1 cellular context compared by ENCODE assay signal in the genomic region with DNA sequence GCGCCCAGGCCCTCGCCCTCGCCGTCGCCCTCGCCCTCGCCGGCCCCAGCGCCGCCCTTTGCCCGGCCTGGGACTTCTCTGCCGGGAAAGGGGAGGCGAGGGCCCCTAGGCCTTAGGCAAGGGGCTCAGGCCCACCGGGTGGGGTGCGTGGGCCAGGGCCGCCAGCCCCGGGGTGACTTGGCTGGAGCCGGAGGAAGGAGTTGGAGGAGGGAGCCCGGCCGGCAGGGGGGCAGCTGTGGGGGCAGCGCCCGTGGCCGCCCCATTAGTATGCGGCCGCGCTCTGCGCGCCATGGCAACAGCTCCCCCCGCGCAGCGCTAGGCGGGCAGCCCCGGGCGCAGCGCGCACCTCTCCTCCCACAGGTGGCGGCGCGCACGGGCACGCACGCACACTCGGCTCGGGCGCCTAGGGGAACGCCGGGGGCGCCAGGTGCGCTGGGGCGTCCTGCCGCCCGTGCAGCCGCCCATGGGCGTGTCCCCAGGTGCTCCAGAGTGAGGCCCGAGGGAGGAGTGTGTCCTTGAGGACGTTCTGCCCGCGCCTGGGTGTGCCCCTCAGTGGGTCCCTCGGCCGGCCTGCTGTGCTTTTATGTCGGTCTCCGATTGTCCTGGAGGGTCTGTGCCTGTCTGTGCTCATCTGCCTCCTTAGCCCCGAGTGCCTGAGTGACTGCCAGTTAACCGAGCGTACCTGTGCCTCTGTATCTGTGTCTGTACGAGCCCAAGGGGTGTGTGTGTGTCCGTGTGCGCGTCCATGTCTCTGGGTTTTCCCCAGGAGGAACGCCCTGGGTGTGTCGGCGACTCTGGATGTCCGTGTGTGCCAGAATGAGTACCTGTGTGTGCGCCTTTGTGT.
A peak's percentile ranks its signal among the peaks of the same experiment; 100 is the strongest.
TF ChIP-seq lines count a peak whose summit lies in the region.

No MANE protein-coding gene starts in this region.

TF ChIP-seq in HepG2, 621 proteins besides CTCF, POLR2A, EP300 and RAD21 (continued from another document and continues in another):
- TF ChIP-seq ZNF446 (CRISPR knock-in tag; IDR thresholded peaks at IDR 0.05), result no peak
- TF ChIP-seq TEAD2 (CRISPR knock-in tag; IDR thresholded peaks at IDR 0.05), result no peak
- TF ChIP-seq, protein P1, sequence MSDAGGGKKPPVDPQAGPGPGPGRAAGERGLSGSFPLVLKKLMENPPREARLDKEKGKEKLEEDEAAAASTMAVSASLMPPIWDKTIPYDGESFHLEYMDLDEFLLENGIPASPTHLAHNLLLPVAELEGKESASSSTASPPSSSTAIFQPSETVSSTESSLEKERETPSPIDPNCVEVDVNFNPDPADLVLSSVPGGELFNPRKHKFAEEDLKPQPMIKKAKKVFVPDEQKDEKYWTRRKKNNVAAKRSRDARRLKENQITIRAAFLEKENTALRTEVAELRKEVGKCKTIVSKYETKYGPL (CRISPR knock-in tag; IDR thresholded peaks at IDR 0.05), result no peak
- TF ChIP-seq MTF1 (CRISPR knock-in tag; IDR thresholded peaks at IDR 0.05), result no peak
- no peak for TF ChIP-seq ZNF556 (CRISPR knock-in tag; IDR thresholded peaks at IDR 0.05; ENCODE audit: borderline replicate concordance)
- peak; percentile 58 for TF ChIP-seq XRCC5 (optimal IDR thresholded peaks at IDR 0.05; ENCODE audit: low read length)
- TF ChIP-seq, protein P2, sequence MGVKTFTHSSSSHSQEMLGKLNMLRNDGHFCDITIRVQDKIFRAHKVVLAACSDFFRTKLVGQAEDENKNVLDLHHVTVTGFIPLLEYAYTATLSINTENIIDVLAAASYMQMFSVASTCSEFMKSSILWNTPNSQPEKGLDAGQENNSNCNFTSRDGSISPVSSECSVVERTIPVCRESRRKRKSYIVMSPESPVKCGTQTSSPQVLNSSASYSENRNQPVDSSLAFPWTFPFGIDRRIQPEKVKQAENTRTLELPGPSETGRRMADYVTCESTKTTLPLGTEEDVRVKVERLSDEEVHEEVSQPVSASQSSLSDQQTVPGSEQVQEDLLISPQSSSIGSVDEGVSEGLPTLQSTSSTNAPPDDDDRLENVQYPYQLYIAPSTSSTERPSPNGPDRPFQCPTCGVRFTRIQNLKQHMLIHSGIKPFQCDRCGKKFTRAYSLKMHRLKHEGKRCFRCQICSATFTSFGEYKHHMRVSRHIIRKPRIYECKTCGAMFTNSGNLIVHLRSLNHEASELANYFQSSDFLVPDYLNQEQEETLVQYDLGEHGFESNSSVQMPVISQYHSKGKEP (CRISPR knock-in tag; IDR thresholded peaks at IDR 0.05), result no peak
- TF ChIP-seq ZNF615 (CRISPR knock-in tag; IDR thresholded peaks at IDR 0.05; ENCODE audit: borderline replicate concordance), result no peak
- TF ChIP-seq PHF5A (CRISPR knock-in tag; IDR thresholded peaks at IDR 0.05; ENCODE audit: low read depth, unreplicated experiment), result no peak
- TF ChIP-seq, protein P3, sequence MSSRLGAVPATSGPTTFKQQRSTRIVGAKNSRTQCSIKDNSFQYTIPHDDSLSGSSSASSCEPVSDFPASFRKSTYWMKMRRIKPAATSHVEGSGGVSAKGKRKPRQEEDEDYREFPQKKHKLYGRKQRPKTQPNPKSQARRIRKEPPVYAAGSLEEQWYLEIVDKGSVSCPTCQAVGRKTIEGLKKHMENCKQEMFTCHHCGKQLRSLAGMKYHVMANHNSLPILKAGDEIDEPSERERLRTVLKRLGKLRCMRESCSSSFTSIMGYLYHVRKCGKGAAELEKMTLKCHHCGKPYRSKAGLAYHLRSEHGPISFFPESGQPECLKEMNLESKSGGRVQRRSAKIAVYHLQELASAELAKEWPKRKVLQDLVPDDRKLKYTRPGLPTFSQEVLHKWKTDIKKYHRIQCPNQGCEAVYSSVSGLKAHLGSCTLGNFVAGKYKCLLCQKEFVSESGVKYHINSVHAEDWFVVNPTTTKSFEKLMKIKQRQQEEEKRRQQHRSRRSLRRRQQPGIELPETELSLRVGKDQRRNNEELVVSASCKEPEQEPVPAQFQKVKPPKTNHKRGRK (CRISPR knock-in tag; IDR thresholded peaks at IDR 0.05), result no peak
- no peak for TF ChIP-seq HHEX (CRISPR knock-in tag; IDR thresholded peaks at IDR 0.05)
- TF ChIP-seq ZNF180 (CRISPR knock-in tag; IDR thresholded peaks at IDR 0.05; ENCODE audit: borderline replicate concordance, low read depth), result no peak
- no peak for TF ChIP-seq ZNF788 (CRISPR knock-in tag; IDR thresholded peaks at IDR 0.05; ENCODE audit: borderline replicate concordance)
- no peak for TF ChIP-seq MYNN (CRISPR knock-in tag; IDR thresholded peaks at IDR 0.05; ENCODE audit: low read depth)
- 0 out of 2 replicates have a peak, but pooled peaks have one; percentile 20 for TF ChIP-seq ZNF672 (CRISPR knock-in tag; IDR thresholded peaks at IDR 0.05)
- TF ChIP-seq NR3C1 (CRISPR knock-in tag; IDR thresholded peaks at IDR 0.05), result no peak
- no peak for TF ChIP-seq KLF15 (CRISPR knock-in tag; IDR thresholded peaks at IDR 0.05; ENCODE audit: borderline replicate concordance)
- no peak for TF ChIP-seq TOPORS (CRISPR knock-in tag; IDR thresholded peaks at IDR 0.05)
- TF ChIP-seq, protein P4, sequence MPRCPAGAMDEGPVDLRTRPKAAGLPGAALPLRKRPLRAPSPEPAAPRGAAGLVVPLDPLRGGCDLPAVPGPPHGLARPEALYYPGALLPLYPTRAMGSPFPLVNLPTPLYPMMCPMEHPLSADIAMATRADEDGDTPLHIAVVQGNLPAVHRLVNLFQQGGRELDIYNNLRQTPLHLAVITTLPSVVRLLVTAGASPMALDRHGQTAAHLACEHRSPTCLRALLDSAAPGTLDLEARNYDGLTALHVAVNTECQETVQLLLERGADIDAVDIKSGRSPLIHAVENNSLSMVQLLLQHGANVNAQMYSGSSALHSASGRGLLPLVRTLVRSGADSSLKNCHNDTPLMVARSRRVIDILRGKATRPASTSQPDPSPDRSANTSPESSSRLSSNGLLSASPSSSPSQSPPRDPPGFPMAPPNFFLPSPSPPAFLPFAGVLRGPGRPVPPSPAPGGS (CRISPR knock-in tag; IDR thresholded peaks at IDR 0.05), result 0 out of 2 replicates have a peak, but pooled peaks have one; percentile 33
- peak; percentile 43 for TF ChIP-seq MED1 (CRISPR knock-in tag; IDR thresholded peaks at IDR 0.05)
- no peak for TF ChIP-seq ZIK1 (CRISPR knock-in tag; IDR thresholded peaks at IDR 0.05; ENCODE audit: borderline replicate concordance, low read depth)
- TF ChIP-seq IRX3 (CRISPR knock-in tag; IDR thresholded peaks at IDR 0.05; ENCODE audit: borderline replicate concordance, low read depth), result 0 out of 2 replicates have a peak, but pooled peaks have one; percentile 23
- TF ChIP-seq, protein P5, sequence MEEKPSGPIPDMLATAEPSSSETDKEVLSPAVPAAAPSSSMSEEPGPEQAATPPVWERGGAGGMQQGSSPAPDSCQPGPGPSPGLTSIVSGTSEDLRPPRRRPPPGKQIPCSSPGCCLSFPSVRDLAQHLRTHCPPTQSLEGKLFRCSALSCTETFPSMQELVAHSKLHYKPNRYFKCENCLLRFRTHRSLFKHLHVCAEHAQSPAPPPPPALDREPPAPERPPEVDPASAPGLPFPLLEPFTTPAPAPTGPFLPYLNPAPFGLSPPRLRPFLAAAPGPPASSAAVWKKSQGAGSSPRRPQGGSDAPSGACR (CRISPR knock-in tag; IDR thresholded peaks at IDR 0.05), result no peak
- TF ChIP-seq, protein P6, sequence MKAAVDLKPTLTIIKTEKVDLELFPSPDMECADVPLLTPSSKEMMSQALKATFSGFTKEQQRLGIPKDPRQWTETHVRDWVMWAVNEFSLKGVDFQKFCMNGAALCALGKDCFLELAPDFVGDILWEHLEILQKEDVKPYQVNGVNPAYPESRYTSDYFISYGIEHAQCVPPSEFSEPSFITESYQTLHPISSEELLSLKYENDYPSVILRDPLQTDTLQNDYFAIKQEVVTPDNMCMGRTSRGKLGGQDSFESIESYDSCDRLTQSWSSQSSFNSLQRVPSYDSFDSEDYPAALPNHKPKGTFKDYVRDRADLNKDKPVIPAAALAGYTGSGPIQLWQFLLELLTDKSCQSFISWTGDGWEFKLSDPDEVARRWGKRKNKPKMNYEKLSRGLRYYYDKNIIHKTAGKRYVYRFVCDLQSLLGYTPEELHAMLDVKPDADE (CRISPR knock-in tag; IDR thresholded peaks at IDR 0.05), result no peak
- no peak for TF ChIP-seq SRSF4 (IDR thresholded peaks at IDR 0.05; ENCODE audit: low read depth, low read length, poor library complexity, severe bottlenecking)
- 0 out of 2 replicates have a peak, but pooled peaks have one; percentile 30 for TF ChIP-seq MXD4 (CRISPR knock-in tag; IDR thresholded peaks at IDR 0.05)
- 0 out of 2 replicates have a peak, but pooled peaks have one; percentile 22 for TF ChIP-seq KLF12 (CRISPR knock-in tag; IDR thresholded peaks at IDR 0.05; ENCODE audit: borderline replicate concordance)
- TF ChIP-seq ZNF75D (CRISPR knock-in tag; IDR thresholded peaks at IDR 0.05; ENCODE audit: borderline replicate concordance), result no peak
- TF ChIP-seq, protein P7, sequence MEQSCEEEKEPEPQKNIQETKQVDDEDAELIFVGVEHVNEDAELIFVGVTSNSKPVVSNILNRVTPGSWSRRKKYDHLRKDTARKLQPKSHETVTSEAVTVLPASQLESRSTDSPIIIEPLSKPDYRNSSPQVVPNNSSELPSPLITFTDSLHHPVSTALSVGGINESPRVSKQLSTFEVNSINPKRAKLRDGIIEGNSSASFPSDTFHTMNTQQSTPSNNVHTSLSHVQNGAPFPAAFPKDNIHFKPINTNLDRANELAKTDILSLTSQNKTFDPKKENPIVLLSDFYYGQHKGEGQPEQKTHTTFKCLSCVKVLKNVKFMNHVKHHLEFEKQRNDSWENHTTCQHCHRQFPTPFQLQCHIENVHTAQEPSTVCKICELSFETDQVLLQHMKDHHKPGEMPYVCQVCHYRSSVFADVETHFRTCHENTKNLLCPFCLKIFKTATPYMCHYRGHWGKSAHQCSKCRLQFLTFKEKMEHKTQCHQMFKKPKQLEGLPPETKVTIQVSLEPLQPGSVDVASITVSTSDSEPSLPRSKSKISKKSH (CRISPR knock-in tag; IDR thresholded peaks at IDR 0.05; ENCODE audit: borderline replicate concordance), result no peak
- TF ChIP-seq ZNF317 (CRISPR knock-in tag; IDR thresholded peaks at IDR 0.05), result no peak
- no peak for TF ChIP-seq TCF12 (IDR thresholded peaks at IDR 0.05)
- TF ChIP-seq TCF12 (CRISPR knock-in tag; IDR thresholded peaks at IDR 0.05), result no peak
- TF ChIP-seq, protein P8, sequence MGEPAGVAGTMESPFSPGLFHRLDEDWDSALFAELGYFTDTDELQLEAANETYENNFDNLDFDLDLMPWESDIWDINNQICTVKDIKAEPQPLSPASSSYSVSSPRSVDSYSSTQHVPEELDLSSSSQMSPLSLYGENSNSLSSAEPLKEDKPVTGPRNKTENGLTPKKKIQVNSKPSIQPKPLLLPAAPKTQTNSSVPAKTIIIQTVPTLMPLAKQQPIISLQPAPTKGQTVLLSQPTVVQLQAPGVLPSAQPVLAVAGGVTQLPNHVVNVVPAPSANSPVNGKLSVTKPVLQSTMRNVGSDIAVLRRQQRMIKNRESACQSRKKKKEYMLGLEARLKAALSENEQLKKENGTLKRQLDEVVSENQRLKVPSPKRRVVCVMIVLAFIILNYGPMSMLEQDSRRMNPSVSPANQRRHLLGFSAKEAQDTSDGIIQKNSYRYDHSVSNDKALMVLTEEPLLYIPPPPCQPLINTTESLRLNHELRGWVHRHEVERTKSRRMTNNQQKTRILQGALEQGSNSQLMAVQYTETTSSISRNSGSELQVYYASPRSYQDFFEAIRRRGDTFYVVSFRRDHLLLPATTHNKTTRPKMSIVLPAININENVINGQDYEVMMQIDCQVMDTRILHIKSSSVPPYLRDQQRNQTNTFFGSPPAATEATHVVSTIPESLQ (CRISPR knock-in tag; conservative IDR thresholded peaks at IDR 0.05), result no peak
- TF ChIP-seq ZNF720 (CRISPR knock-in tag; IDR thresholded peaks at IDR 0.05), result no peak
- TF ChIP-seq ARNT (IDR thresholded peaks at IDR 0.05), result no peak
- no peak for TF ChIP-seq ADNP (CRISPR knock-in tag; IDR thresholded peaks at IDR 0.05)
- TF ChIP-seq, protein P9, sequence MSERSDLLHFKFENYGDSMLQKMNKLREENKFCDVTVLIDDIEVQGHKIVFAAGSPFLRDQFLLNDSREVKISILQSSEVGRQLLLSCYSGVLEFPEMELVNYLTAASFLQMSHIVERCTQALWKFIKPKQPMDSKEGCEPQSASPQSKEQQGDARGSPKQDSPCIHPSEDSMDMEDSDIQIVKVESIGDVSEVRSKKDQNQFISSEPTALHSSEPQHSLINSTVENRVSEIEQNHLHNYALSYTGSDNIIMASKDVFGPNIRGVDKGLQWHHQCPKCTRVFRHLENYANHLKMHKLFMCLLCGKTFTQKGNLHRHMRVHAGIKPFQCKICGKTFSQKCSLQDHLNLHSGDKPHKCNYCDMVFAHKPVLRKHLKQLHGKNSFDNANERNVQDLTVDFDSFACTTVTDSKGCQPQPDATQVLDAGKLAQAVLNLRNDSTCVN (CRISPR knock-in tag; IDR thresholded peaks at IDR 0.05; ENCODE audit: borderline replicate concordance), result no peak
- TF ChIP-seq, protein P10, sequence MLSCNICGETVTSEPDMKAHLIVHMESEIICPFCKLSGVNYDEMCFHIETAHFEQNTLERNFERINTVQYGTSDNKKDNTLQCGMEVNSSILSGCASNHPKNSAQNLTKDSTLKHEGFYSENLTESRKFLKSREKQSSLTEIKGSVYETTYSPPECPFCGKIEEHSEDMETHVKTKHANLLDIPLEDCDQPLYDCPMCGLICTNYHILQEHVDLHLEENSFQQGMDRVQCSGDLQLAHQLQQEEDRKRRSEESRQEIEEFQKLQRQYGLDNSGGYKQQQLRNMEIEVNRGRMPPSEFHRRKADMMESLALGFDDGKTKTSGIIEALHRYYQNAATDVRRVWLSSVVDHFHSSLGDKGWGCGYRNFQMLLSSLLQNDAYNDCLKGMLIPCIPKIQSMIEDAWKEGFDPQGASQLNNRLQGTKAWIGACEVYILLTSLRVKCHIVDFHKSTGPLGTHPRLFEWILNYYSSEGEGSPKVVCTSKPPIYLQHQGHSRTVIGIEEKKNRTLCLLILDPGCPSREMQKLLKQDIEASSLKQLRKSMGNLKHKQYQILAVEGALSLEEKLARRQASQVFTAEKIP (CRISPR knock-in tag; IDR thresholded peaks at IDR 0.05; ENCODE audit: borderline replicate concordance), result no peak
- no peak for TF ChIP-seq NCOA5 (CRISPR knock-in tag; IDR thresholded peaks at IDR 0.05)
- TF ChIP-seq, protein P11, sequence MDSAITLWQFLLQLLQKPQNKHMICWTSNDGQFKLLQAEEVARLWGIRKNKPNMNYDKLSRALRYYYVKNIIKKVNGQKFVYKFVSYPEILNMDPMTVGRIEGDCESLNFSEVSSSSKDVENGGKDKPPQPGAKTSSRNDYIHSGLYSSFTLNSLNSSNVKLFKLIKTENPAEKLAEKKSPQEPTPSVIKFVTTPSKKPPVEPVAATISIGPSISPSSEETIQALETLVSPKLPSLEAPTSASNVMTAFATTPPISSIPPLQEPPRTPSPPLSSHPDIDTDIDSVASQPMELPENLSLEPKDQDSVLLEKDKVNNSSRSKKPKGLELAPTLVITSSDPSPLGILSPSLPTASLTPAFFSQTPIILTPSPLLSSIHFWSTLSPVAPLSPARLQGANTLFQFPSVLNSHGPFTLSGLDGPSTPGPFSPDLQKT (CRISPR knock-in tag; IDR thresholded peaks at IDR 0.05; ENCODE audit: borderline replicate concordance), result no peak
- TF ChIP-seq MED8 (CRISPR knock-in tag; IDR thresholded peaks at IDR 0.05; ENCODE audit: insufficient replicate concordance), result no peak
- TF ChIP-seq, protein P12, sequence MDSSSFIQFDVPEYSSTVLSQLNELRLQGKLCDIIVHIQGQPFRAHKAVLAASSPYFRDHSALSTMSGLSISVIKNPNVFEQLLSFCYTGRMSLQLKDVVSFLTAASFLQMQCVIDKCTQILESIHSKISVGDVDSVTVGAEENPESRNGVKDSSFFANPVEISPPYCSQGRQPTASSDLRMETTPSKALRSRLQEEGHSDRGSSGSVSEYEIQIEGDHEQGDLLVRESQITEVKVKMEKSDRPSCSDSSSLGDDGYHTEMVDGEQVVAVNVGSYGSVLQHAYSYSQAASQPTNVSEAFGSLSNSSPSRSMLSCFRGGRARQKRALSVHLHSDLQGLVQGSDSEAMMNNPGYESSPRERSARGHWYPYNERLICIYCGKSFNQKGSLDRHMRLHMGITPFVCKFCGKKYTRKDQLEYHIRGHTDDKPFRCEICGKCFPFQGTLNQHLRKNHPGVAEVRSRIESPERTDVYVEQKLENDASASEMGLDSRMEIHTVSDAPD (CRISPR knock-in tag; IDR thresholded peaks at IDR 0.05), result 0 out of 2 replicates have a peak, but pooled peaks have one; percentile 30
